ENCODE assay signal across 1 cellular context in the genomic region with DNA sequence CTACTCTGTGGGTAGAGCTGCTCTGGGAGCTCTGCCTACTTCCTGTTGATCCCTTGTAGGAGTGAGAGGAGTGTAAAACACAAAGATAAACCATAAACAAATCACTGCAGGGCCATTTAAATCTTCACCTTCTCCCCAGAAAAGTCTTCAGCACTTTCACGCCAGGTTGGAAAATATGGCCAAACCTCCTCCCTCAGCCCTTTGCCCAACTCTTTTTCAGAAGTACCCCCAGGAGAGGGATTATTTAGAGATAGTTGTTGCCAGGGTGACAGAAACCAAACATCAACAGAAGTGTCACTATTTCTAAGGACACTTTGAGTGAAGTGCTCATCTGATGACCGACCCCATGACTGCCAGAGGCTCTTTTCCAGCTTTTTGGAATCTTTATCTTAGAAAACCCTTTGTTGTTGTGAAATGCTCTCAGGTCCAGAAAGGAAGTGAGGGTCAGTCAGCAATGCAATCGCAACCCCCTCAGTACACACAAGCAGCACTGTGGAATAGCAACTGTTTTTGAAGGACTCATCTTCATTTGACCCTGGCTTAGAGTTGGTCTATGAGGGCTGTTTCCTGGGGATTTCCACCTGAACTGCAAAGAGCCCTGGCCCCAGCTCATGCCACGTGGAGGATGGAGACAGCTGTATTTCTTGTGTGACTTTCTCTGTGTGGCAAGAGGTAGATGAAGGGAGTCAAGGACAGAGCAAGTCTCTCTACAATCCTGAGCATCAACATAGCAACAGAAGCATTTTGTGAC.
TF ChIP-seq lines count a peak whose summit lies in the region.

No MANE protein-coding gene starts in this region.

TF ChIP-seq in K562, 482 proteins besides CTCF, POLR2A, EP300 and RAD21 (continued from another document):
- TF ChIP-seq HES1 (IDR thresholded peaks at IDR 0.05; ENCODE audit: low read depth): no peak
- TF ChIP-seq, protein P1, sequence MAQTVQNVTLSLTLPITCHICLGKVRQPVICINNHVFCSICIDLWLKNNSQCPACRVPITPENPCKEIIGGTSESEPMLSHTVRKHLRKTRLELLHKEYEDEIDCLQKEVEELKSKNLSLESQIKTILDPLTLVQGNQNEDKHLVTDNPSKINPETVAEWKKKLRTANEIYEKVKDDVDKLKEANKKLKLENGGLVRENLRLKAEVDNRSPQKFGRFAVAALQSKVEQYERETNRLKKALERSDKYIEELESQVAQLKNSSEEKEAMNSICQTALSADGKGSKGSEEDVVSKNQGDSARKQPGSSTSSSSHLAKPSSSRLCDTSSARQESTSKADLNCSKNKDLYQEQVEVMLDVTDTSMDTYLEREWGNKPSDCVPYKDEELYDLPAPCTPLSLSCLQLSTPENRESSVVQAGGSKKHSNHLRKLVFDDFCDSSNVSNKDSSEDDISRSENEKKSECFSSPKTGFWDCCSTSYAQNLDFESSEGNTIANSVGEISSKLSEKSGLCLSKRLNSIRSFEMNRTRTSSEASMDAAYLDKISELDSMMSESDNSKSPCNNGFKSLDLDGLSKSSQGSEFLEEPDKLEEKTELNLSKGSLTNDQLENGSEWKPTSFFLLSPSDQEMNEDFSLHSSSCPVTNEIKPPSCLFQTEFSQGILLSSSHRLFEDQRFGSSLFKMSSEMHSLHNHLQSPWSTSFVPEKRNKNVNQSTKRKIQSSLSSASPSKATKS (CRISPR knock-in tag; IDR thresholded peaks at IDR 0.05): no peak
